Comparison of ENCODE assay signal across 16 cellular contexts in the genomic region with DNA sequence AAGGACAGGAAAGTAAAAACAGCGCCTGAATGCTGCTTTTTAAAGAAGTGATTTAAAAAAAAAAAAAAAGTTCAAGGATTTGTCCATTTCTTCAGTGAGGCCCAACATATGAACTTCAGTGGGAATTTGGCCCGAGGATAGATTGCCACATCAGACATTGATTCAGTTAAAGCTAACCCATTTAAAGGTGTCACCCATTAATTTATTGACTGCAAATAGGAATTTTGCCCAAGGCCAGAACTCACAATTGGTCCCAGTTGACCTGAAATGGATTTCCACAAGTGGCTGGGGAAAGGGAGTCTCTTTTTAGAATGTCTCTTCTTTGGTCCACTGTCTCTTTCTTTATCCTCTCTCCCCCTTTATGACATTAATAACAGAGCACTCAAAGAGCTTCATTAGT.
"Had no signal": no experiment of that assay in that cellular context is flagged by ENCODE, and none has a peak within 500 bp of the region (broad histone marks: within the 10 kb centered on the region; RNA-seq: fewer than 3 reads in every experiment).

No MANE protein-coding gene starts in this region.

- ATAC-seq: activated T-helper 17 cell treated with anti-CD3 and anti-CD28 coated beads, Interleukin-2, amount 50 U/mL, for 72 hours; left cardiac atrium; T-helper 17 cell had no signal

- H3K36me3 Mint-ChIP-seq: activated CD4-positive, alpha-beta memory T cell treated with anti-CD3 and anti-CD28 coated beads for 36 hours had no signal

- H3K27me3 ChIP-seq: esophagus muscularis mucosa, hepatocyte, thyroid gland had no signal

- H3K27ac ChIP-seq: esophagus muscularis mucosa, hepatocyte, thyroid gland had no signal

- H3K4me3 Mint-ChIP-seq: activated CD4-positive, alpha-beta memory T cell treated with anti-CD3 and anti-CD28 coated beads for 36 hours; activated T-helper 17 cell treated with anti-CD3 and anti-CD28 coated beads, Interleukin-2, amount 50 U/mL, for 72 hours; T-helper 17 cell had no signal

- H3K27ac Mint-ChIP-seq: activated CD4-positive, alpha-beta memory T cell treated with anti-CD3 and anti-CD28 coated beads for 36 hours; activated T-helper 17 cell treated with anti-CD3 and anti-CD28 coated beads, Interleukin-2, amount 50 U/mL, for 72 hours; T-helper 17 cell had no signal

- H3K36me3 ChIP-seq: esophagus muscularis mucosa, thyroid gland had no signal

- H3K4me2 ChIP-seq: hepatocyte had no signal

- H2AFZ ChIP-seq: hepatocyte had no signal

- H3K79me2 ChIP-seq: hepatocyte had no signal

- H3K27me3 Mint-ChIP-seq: activated CD4-positive, alpha-beta memory T cell treated with anti-CD3 and anti-CD28 coated beads for 36 hours; activated T-helper 17 cell treated with anti-CD3 and anti-CD28 coated beads, Interleukin-2, amount 50 U/mL, for 72 hours; T-helper 17 cell had no signal

- DNase-seq: activated CD4-positive, alpha-beta memory T cell treated with anti-CD3 and anti-CD28 coated beads for 36 hours; activated naive CD4-positive, alpha-beta T cell; activated T-cell treated with anti-CD3 and anti-CD28 coated beads, Interleukin-2, amount 50 U/mL, for 1 hour; amniotic stem cell; effector CD4-positive, alpha-beta T cell; left cardiac atrium; mesenchymal stem cell; occipital lobe; posterior cingulate gyrus; retina; stimulated activated CD8-positive, alpha-beta memory T cell treated with anti-CD3 and anti-CD28 coated beads, Interleukin-4, amount 100 ng/mL, for 48 hours; T-helper 17 cell; thyroid gland had no signal

- H3K9me3 Mint-ChIP-seq: activated CD4-positive, alpha-beta memory T cell treated with anti-CD3 and anti-CD28 coated beads for 36 hours had no signal

- H3K4me1 ChIP-seq: esophagus muscularis mucosa, thyroid gland had no signal

- H3K9me3 ChIP-seq: esophagus muscularis mucosa, thyroid gland had no signal

- H3K4me3 ChIP-seq: esophagus muscularis mucosa, hepatocyte, thyroid gland had no signal
